In the genomic region with DNA sequence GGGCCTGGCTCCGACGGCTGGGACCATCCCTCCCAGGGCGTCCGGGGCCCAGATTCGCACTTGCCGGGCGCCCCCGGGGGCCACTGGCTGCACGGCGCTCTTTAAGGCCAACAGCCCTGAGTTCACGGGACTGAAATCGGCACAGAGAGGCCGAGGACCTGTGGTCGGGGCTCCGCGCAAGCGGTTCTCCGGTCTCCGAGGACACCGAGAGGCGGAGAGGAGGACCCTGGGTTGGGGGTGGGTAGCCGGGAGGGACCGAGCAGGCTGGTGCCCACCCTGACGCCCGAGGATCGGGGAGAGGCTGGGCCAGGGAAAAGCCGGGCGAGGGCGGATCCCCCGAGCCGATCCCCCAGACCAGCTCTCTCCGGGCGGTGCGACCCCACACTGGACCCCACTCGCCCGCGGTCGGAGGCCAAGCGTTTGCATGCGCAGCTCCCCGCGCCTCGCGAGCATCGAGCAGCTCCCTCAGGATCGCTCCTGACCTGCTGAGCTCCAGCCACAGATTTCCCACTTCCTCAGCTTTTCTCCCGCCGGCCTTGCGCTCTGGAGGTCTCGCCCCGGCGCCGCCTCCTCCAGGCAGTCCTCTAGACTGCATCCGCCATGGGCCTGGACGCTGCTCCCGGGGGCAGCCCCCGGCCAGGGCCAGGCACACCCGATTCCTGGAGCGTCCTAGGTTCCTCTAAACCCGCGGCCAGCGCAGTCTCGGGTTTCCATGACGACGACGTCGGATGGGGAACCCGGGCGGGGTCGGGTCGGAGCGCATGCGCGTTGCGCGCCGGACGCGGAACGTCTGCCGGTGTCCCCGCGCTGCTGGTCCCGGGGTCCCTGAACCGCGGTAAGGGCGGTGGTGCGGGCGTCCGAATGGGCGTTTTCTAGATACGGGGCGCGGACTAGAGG, we compare ENCODE assay signal across 8 cellular contexts. TPM values are rescaled to one million over a fixed set of nuclear protein-coding genes. Genes with fewer than 3 reads are reported as not detected.
DNase-seq lines count a peak whose midpoint lies in the region; ATAC-seq and TF ChIP-seq lines count a peak whose summit lies in the region.

No MANE protein-coding gene starts in this region.

- H3K4me3 Mint-ChIP-seq in activated T-cell treated with anti-CD3 and anti-CD28 coated beads, Interleukin-2, amount 50 U/mL, for 72 hours, result peak overlapping the region; percentile 86 to 89
- H3K4me3 Mint-ChIP-seq in naive B cell, result peak overlapping the region; percentile 75 to 92 (median 86)

- H3K27ac Mint-ChIP-seq in activated T-cell treated with anti-CD3 and anti-CD28 coated beads, Interleukin-2, amount 50 U/mL, for 72 hours, result no peak overlapping the region
- H3K27ac Mint-ChIP-seq in naive B cell, result peak overlapping the region in 2 of 6 donors; percentile 47 to 85

- ATAC-seq in GM18909 (IDR thresholded peaks at IDR 0.05; ENCODE audit: poor library complexity, unreplicated experiment), result peak; percentile 74
- peak; percentile 84 for ATAC-seq in activated T-cell treated with anti-CD3 and anti-CD28 coated beads, Interleukin-2, amount 50 U/mL, for 72 hours (replicated peaks in 1 of 2)
- ATAC-seq in naive B cell (ENCODE audit: low read depth in 2 of 2), result peak; percentile 74 to 76

- H3K27me3 Mint-ChIP-seq in activated T-cell treated with anti-CD3 and anti-CD28 coated beads, Interleukin-2, amount 50 U/mL, for 72 hours (ENCODE audit: low read depth), result peaks cover 27% of the 10 kb centered on the region
- H3K27me3 Mint-ChIP-seq in naive B cell, result peaks cover 12 to 54% (median 41%) of the 10 kb centered on the region in 3 donors

- H3K4me3 ChIP-seq in fibroblast of mammary gland (ENCODE audit: control insufficient read depth, low read depth, low read length), result peak overlapping the region; percentile 62

- no peaks in the 10 kb centered on the region for H3K9me3 Mint-ChIP-seq in activated T-cell treated with anti-CD3 and anti-CD28 coated beads, Interleukin-2, amount 50 U/mL, for 72 hours
- peaks cover 0 to 1% (median 0%) of the 10 kb centered on the region in 7 donors for H3K9me3 Mint-ChIP-seq in naive B cell

- TF ChIP-seq CTCF in fibroblast of mammary gland (conservative IDR thresholded peaks at IDR 0.05; ENCODE audit: control insufficient read depth, insufficient read depth, low read depth, low read length), result no peak

- H3K36me3 Mint-ChIP-seq in activated T-cell treated with anti-CD3 and anti-CD28 coated beads, Interleukin-2, amount 50 U/mL, for 72 hours (ENCODE audit: insufficient read depth in 2 of 2), result peaks cover 2% of the 10 kb centered on the region in 2 donors
- H3K36me3 Mint-ChIP-seq in naive B cell, result peaks cover 0 to 8% of the 10 kb centered on the region in 2 donors

- peak; percentile 94 for DNase-seq in AG08395 (ENCODE audit: low spot score)
- peak; percentile 77 for DNase-seq in HPDE6-E6E7 (ENCODE audit: extremely low spot score)
- DNase-seq in activated T-cell treated with anti-CD3 and anti-CD28 coated beads, Interleukin-2, amount 50 U/mL, for 72 hours, result peak; percentile 88 to 89
- DNase-seq in fibroblast of mammary gland (ENCODE audit: low read depth), result peak; percentile 72
- DNase-seq in naive B cell, result peak; percentile 81
- peak; percentile 64 to 75 for DNase-seq in stimulated activated CD8-positive, alpha-beta memory T cell treated with anti-CD3 and anti-CD28 coated beads, Interleukin-7, amount 100 ng/mL, for 4 hours (ENCODE audit: low read depth in 2 of 2)

- H3K4me1 Mint-ChIP-seq in activated T-cell treated with anti-CD3 and anti-CD28 coated beads, Interleukin-2, amount 50 U/mL, for 72 hours (ENCODE audit: low read depth), result no peaks in the 10 kb centered on the region
- peaks cover 4 to 16% (median 9%) of the 10 kb centered on the region in 3 donors for H3K4me1 Mint-ChIP-seq in naive B cell

TF ChIP-seq in PFSK-1, 5 proteins besides CTCF, POLR2A, EP300 and RAD21:
- TF ChIP-seq REST (IDR thresholded peaks at IDR 0.05; ENCODE audit: insufficient read depth in 1 of 2, low read depth in 2 of 2, low read length in 2 of 2), result no peak
- TF ChIP-seq FOXP2 (optimal IDR thresholded peaks at IDR 0.05; ENCODE audit: borderline replicate concordance, extremely low read depth, extremely low read length, insufficient read depth), result peak; percentile 6
- TF ChIP-seq POLR2AphosphoS5 (IDR thresholded peaks at IDR 0.05; ENCODE audit: low read depth, low read length), result 0 out of 2 replicates have a peak, but pooled peaks have one; percentile 48

RNA-seq across cellular contexts. Expression of gene NAT8L, which starts 17.6 kb away (rescaled TPM):
- 15.0 TPM for polyA plus RNA-seq in PFSK-1 (2012; ENCODE audit: insufficient read length, low read depth)
- total RNA-seq in activated T-cell treated with anti-CD3 and anti-CD28 coated beads, Interleukin-2, amount 50 U/mL, for 72 hours, result 1 to 10 TPM in 1 of 2 donors, under 1 TPM in 1; 0.51 to 1.5 TPM
- not detected for polyA plus RNA-seq in naive B cell (ENCODE audit: low read depth in 6 of 6)

RNA-seq across cellular contexts. Expression of gene NELFA, which starts 32.7 kb away (rescaled TPM):
- 54.8 TPM for polyA plus RNA-seq in PFSK-1 (2012; ENCODE audit: insufficient read length, low read depth)
- 10 to 100 TPM; 40.8 to 57.4 TPM for total RNA-seq in activated T-cell treated with anti-CD3 and anti-CD28 coated beads, Interleukin-2, amount 50 U/mL, for 72 hours
- polyA plus RNA-seq in naive B cell (ENCODE audit: low read depth in 6 of 6), result 10 to 100 TPM; 11.0 to 42.3 (median 25.4) TPM

Comparison
In these comparisons a context has a peak if more than half of its experiments do, and no peak if none do; other contexts are left out.
1. Peak in every context shown above with its lines: DNase-seq, ATAC-seq and H3K4me3 ChIP-seq.